In the genomic region with DNA sequence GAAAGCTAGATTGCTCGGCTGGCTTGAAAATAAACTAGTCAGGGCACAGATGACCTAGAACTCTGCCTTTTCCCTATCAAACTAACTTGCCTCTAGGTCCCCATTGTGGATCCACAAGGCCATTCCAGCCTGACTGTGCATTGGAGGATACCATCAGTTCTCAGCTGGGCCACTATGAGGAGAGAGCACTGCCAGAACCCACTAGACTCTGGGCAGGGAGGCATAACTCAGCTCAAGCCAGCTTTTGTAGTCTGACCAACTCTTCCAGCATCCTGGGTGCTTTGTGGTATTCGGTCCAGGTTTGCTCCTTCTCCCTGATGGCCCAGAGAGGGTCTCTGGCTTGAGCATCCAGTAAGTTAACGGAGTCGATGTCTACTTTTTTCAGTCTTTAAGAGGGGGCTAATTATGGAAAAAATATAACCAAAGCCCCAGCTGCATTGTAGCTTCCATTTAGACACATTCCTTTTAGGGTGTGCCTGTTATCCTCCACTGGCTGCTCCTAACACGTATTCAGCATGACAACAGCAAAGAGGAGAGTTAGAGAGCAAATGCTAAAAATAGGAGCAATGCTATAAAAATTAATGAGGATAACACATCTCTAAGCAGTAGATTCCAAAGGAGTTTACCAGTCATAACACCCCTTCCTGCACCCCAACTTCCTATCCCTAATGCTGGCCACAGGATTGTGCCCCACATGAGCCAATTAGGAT, we compare ENCODE assay signal across 36 cellular contexts. TPM values are rescaled to one million over a fixed set of nuclear protein-coding genes. Genes with fewer than 3 reads are reported as not detected.
DNase-seq lines count a peak whose midpoint lies in the region; ATAC-seq, FAIRE-seq and TF ChIP-seq lines count a peak whose summit lies in the region.
"Had no signal": no experiment of that assay in that cellular context is flagged by ENCODE, and none has a peak within 500 bp of the region (broad histone marks: within the 10 kb centered on the region; RNA-seq: fewer than 3 reads in every experiment).

No MANE protein-coding gene starts in this region.

- H3K4me1 ChIP-seq in HepG2 (ENCODE audit: insufficient read depth, low read length) (no peaks in the 10 kb centered on the region), right lobe of liver (no peaks in the 10 kb centered on the region), keratinocyte (ENCODE audit: control insufficient read depth, extremely low read depth, insufficient read depth, low read length) (peaks cover 43% of the 10 kb centered on the region), upper lobe of right lung (peaks cover 8% of the 10 kb centered on the region)
- no peaks in the 10 kb centered on the region for H3K4me1 ChIP-seq in naive thymus-derived CD4-positive, alpha-beta T cell (ENCODE audit: control insufficient read depth in 2 of 2, insufficient read depth in 2 of 2, low read length in 2 of 2)
- H3K4me1 ChIP-seq: neural progenitor cell, parathyroid adenoma had no signal

- no peak overlapping the region for H3K4me2 ChIP-seq in HepG2 (ENCODE audit: low read depth, low read length)
- peak overlapping the region; percentile 73 for H3K4me2 ChIP-seq in keratinocyte (ENCODE audit: control insufficient read depth, extremely low read depth, insufficient read depth, low read depth, low read length)
- H3K4me2 ChIP-seq: BLaER1 treated with 17β-estradiol and CSF1 and Interleukin-3, amounts not matched to agents 10 nM and 100 nM; neural progenitor cell had no signal

- no TSS peak for BruUV-seq in HepG2 (replicated peaks; lab: Mats Ljungman, UMichigan)

- DNase-seq in HepG2 (ENCODE audit: low spot score) = no peak
- no peak for DNase-seq in right lobe of liver
- DNase-seq in RWPE1 (ENCODE audit: low spot score) = no peak
- DNase-seq in keratinocyte (ENCODE audit: low read depth, low spot score) = no peak
- no peak for DNase-seq in upper lobe of right lung
- DNase-seq in NCI-H1092 treated with DMSO at 0.1 percent for 48 hours (lab: John Stamatoyannopoulos, UW) = no peak
- DNase-seq in AML-193 (lab: John Stamatoyannopoulos, UW) = no peak
- no peak for DNase-seq in naive thymus-derived CD4-positive, alpha-beta T cell
- DNase-seq: ACHN; activated CD4-positive, alpha-beta memory T cell treated with anti-CD3 and anti-CD28 coated beads, Interleukin-2, amount 10 ng/mL, durations not matched to agents 7 days and 5 days; activated CD4-positive, CD25-positive, alpha-beta regulatory T cell treated with anti-CD3 and anti-CD28 coated beads, Interleukin-2, amount 50 U/mL, for 72 hours; activated CD8-positive, alpha-beta memory T cell treated with anti-CD3 and anti-CD28 coated beads, Interleukin-2, amount 50 U/mL, for 4 hours; activated naive CD4-positive, alpha-beta T cell; activated naive CD8-positive, alpha-beta T cell treated with anti-CD3 and anti-CD28 coated beads, Interleukin-2, amount 50 U/mL, for 24 hours; COR-L47; dermis blood vessel endothelial cell; DMS53; endodermal cell; esophagus squamous epithelium; GOT3; hippocampal formation; left cardiac atrium; mesendoderm; NCI-H2081; NCI-H526; OCI-M1; stimulated activated CD4-positive, alpha-beta T cell treated with anti-CD3 and anti-CD28 coated beads, Interleukin-12 subunit alpha, Interleukin-12 subunit beta, amount 100 ng/mL, for 4 hours; stimulated activated CD4-positive, alpha-beta T cell treated with anti-CD3 and anti-CD28 coated beads, Interleukin-4, amount 100 ng/mL, for 1 hour had no signal

- peak; percentile 47 for ATAC-seq in HepG2
- ATAC-seq in right lobe of liver = no peak
- peak; percentile 26 for ATAC-seq in upper lobe of right lung
- no peak for ATAC-seq in naive thymus-derived CD4-positive, alpha-beta T cell
- ATAC-seq: activated naive CD8-positive, alpha-beta T cell treated with anti-CD3 and anti-CD28 coated beads, Interleukin-2, amount 50 U/mL, for 24 hours; gastroesophageal sphincter had no signal

- peaks cover 0 to 6% (median 0%) of the 10 kb centered on the region in 11 donors for H3K9me3 Mint-ChIP-seq in naive thymus-derived CD4-positive, alpha-beta T cell
- H3K9me3 Mint-ChIP-seq: activated CD4-positive, alpha-beta memory T cell treated with anti-CD3 and anti-CD28 coated beads, Interleukin-2, amount 10 ng/mL, durations not matched to agents 7 days and 5 days; activated naive CD8-positive, alpha-beta T cell treated with anti-CD3 and anti-CD28 coated beads, Interleukin-2, amount 50 U/mL, for 24 hours; central memory CD8-positive, alpha-beta T cell; T-helper 2 cell treated with Interferon-gamma antibody and Interleukin-4, amounts not matched to agents 5 μg/mL and 100 μg/mL, for 36 hours had no signal

- H3K4me3 Mint-ChIP-seq in naive thymus-derived CD4-positive, alpha-beta T cell = no peak overlapping the region
- H3K4me3 Mint-ChIP-seq: activated CD4-positive, alpha-beta memory T cell treated with anti-CD3 and anti-CD28 coated beads, Interleukin-2, amount 10 ng/mL, durations not matched to agents 7 days and 5 days; activated naive CD8-positive, alpha-beta T cell treated with anti-CD3 and anti-CD28 coated beads, Interleukin-2, amount 50 U/mL, for 24 hours; central memory CD8-positive, alpha-beta T cell; endodermal cell; neural progenitor cell; T-helper 2 cell treated with Interferon-gamma antibody and Interleukin-4, amounts not matched to agents 5 μg/mL and 100 μg/mL, for 36 hours had no signal

- no peaks in the 10 kb centered on the region for H4K20me1 ChIP-seq in HepG2 (ENCODE audit: insufficient read depth, low read length)
- no peaks in the 10 kb centered on the region for H4K20me1 ChIP-seq in keratinocyte (ENCODE audit: control insufficient read depth, extremely low read depth, insufficient read depth, low read length)
- H4K20me1 ChIP-seq: BLaER1 treated with 17β-estradiol and CSF1 and Interleukin-3, amounts not matched to agents 10 nM and 100 nM had no signal

- no peak overlapping the region for H3K27ac ChIP-seq in HepG2 (ENCODE audit: extremely low read length, insufficient read depth, low read length)
- no peak overlapping the region for H3K27ac ChIP-seq in right lobe of liver
- peak overlapping the region; percentile 80 for H3K27ac ChIP-seq in RWPE1
- peak overlapping the region; percentile 70 for H3K27ac ChIP-seq in keratinocyte (ENCODE audit: control insufficient read depth, insufficient read depth, low read length)
- no peak overlapping the region for H3K27ac ChIP-seq in upper lobe of right lung
- no peak overlapping the region for H3K27ac ChIP-seq in naive thymus-derived CD4-positive, alpha-beta T cell (ENCODE audit: low read depth, low read length)
- H3K27ac ChIP-seq: BLaER1 treated with 17β-estradiol and CSF1 and Interleukin-3, amounts not matched to agents 10 nM and 100 nM; gastroesophageal sphincter; neural progenitor cell; parathyroid adenoma; tibial nerve had no signal

- H2AFZ ChIP-seq in HepG2 (ENCODE audit: low read length) = no peak overlapping the region
- peak overlapping the region; percentile 61 for H2AFZ ChIP-seq in keratinocyte (ENCODE audit: control insufficient read depth, low read length)
- H2AFZ ChIP-seq: neural progenitor cell, parathyroid adenoma had no signal

- CTCF ChIA-PET in HepG2 (lab: Yijun Ruan, JAX; ENCODE audit: low intra/inter-chr PET ratio, low total read pairs) (no interaction called here), RWPE1 (lab: Yijun Ruan, JAX) (interaction anchor here (1.3 kb wide), 1 partner anchor 12 kb away, joined by 4 read pairs; no protein-coding TSS in a partner anchor)
- CTCF ChIA-PET in naive thymus-derived CD4-positive, alpha-beta T cell (lab: Charles Lee) = interaction anchor here (0.5 to 0.6 kb wide), 3 partner anchors 184 to 342 kb away, joined by 3 to 7 read pairs (median 3); no protein-coding TSS in a partner anchor

- 0 out of 2 replicates have a peak, but pooled peaks cover 4% of the 10 kb centered on the region for H3K9me3 ChIP-seq in HepG2 (ENCODE audit: low read length)
- no peaks in the 10 kb centered on the region for H3K9me3 ChIP-seq in right lobe of liver
- no peaks in the 10 kb centered on the region for H3K9me3 ChIP-seq in keratinocyte (ENCODE audit: control insufficient read depth, low read depth, low read length)
- no peaks in the 10 kb centered on the region for H3K9me3 ChIP-seq in upper lobe of right lung
- no peaks in the 10 kb centered on the region for H3K9me3 ChIP-seq in naive thymus-derived CD4-positive, alpha-beta T cell (ENCODE audit: control insufficient read depth in 2 of 3, low read length in 3 of 3)
- H3K9me3 ChIP-seq: esophagus squamous epithelium, gastroesophageal sphincter had no signal

- TF ChIP-seq CTCF in HepG2 (CRISPR knock-in tag; IDR thresholded peaks at IDR 0.05) (no peak), right lobe of liver (IDR thresholded peaks at IDR 0.05) (no peak), RWPE1 (conservative IDR thresholded peaks at IDR 0.05; ENCODE audit: low read depth) (no peak), keratinocyte (optimal IDR thresholded peaks at IDR 0.05 in 1 of 3, IDR thresholded peaks at IDR 0.05 in 1 of 3, conservative IDR thresholded peaks at IDR 0.05 in 1 of 3; ENCODE audit: extremely low read depth in 1 of 3, insufficient read depth in 2 of 3, low read length in 3 of 3) (no peak), upper lobe of right lung (IDR thresholded peaks at IDR 0.05) (no peak)

- H3K4me3 ChIP-seq in HepG2 (replicated peaks in 1 of 3; ENCODE audit: insufficient read depth in 1 of 3, low read depth in 2 of 3, low read length in 3 of 3) (no peak overlapping the region), right lobe of liver (no peak overlapping the region), keratinocyte (ENCODE audit: control insufficient read depth in 2 of 3, extremely low read depth in 1 of 3, insufficient read depth in 2 of 3, low read depth in 1 of 3, low read length in 3 of 3) (peak overlapping the region in 2 of 3 experiments; percentile 4 to 49), upper lobe of right lung (no peak overlapping the region)
- H3K4me3 ChIP-seq in naive thymus-derived CD4-positive, alpha-beta T cell (ENCODE audit: low read length) = no peak overlapping the region
- H3K4me3 ChIP-seq: BLaER1 treated with 17β-estradiol and CSF1 and Interleukin-3, amounts not matched to agents 10 nM and 100 nM; esophagus squamous epithelium; gastroesophageal sphincter; neural progenitor cell; tibial nerve had no signal

- no peak for TF ChIP-seq EP300 in HepG2 (IDR thresholded peaks at IDR 0.05; ENCODE audit: low read depth in 2 of 2, low read length in 2 of 2)
- TF ChIP-seq EP300 in HepG2 (CRISPR knock-in tag; IDR thresholded peaks at IDR 0.05; ENCODE audit: borderline replicate concordance) = no peak

- H3K36me3 ChIP-seq in HepG2 (replicated peaks in 1 of 2; ENCODE audit: control insufficient read depth in 1 of 2, insufficient read depth in 2 of 2, low read length in 2 of 2) (no peaks in the 10 kb centered on the region), right lobe of liver (no peaks in the 10 kb centered on the region), keratinocyte (ENCODE audit: control insufficient read depth in 2 of 2, extremely low read depth in 1 of 2, insufficient read depth in 2 of 2, low read length in 2 of 2) (no peaks in the 10 kb centered on the region), upper lobe of right lung (no peaks in the 10 kb centered on the region)
- no peaks in the 10 kb centered on the region for H3K36me3 ChIP-seq in naive thymus-derived CD4-positive, alpha-beta T cell (ENCODE audit: control insufficient read depth in 2 of 3, insufficient read depth in 3 of 3, low read length in 3 of 3)
- H3K36me3 ChIP-seq: BLaER1 treated with 17β-estradiol and CSF1 and Interleukin-3, amounts not matched to agents 10 nM and 100 nM; esophagus squamous epithelium; gastroesophageal sphincter; neural progenitor cell; tibial nerve had no signal

- H3K27me3 ChIP-seq in HepG2 (ENCODE audit: control insufficient read depth in 1 of 2, insufficient read depth in 2 of 2, low read length in 2 of 2) (peaks cover 0 to 32% of the 10 kb centered on the region in 2 experiments; a peak in 3 of 5 replicates), right lobe of liver (no peaks in the 10 kb centered on the region), keratinocyte (ENCODE audit: control insufficient read depth, extremely low read depth, insufficient read depth, low read length) (no peaks in the 10 kb centered on the region), upper lobe of right lung (no peaks in the 10 kb centered on the region)
- peaks cover 0 to 4% of the 10 kb centered on the region in 2 donors for H3K27me3 ChIP-seq in naive thymus-derived CD4-positive, alpha-beta T cell (ENCODE audit: control insufficient read depth in 2 of 2, insufficient read depth in 2 of 2, low read length in 2 of 2)
- H3K27me3 ChIP-seq: BLaER1 treated with 17β-estradiol and CSF1 and Interleukin-3, amounts not matched to agents 10 nM and 100 nM; esophagus squamous epithelium; gastroesophageal sphincter; neural progenitor cell; tibial nerve had no signal

- TF ChIP-seq POLR2A in HepG2 (IDR thresholded peaks at IDR 0.05; ENCODE audit: insufficient read depth in 1 of 2, low read depth in 2 of 2, low read length in 2 of 2) (no peak), right lobe of liver (IDR thresholded peaks at IDR 0.05) (no peak)

- dilution Hi-C loops in keratinocyte (cut with MboI; ENCODE audit: extremely low pct_ligation_motif_present, low sequenced_read_pairs) = no loop called here

- H3K27ac Mint-ChIP-seq in naive thymus-derived CD4-positive, alpha-beta T cell = no peak overlapping the region
- H3K27ac Mint-ChIP-seq: activated CD4-positive, alpha-beta memory T cell treated with anti-CD3 and anti-CD28 coated beads, Interleukin-2, amount 10 ng/mL, durations not matched to agents 7 days and 5 days; activated naive CD8-positive, alpha-beta T cell treated with anti-CD3 and anti-CD28 coated beads, Interleukin-2, amount 50 U/mL, for 24 hours; endodermal cell; neural progenitor cell; T-helper 2 cell treated with Interferon-gamma antibody and Interleukin-4, amounts not matched to agents 5 μg/mL and 100 μg/mL, for 36 hours had no signal

- H3K27me3 Mint-ChIP-seq in naive thymus-derived CD4-positive, alpha-beta T cell = peaks cover 6 to 67% (median 16%) of the 10 kb centered on the region in 5 donors

- no peak for TF ChIP-seq RAD21 in HepG2 (CRISPR knock-in tag; IDR thresholded peaks at IDR 0.05)

- H3K79me2 ChIP-seq in HepG2 (ENCODE audit: insufficient read depth, low read length) (no peaks in the 10 kb centered on the region), keratinocyte (ENCODE audit: control insufficient read depth, insufficient read depth, low read length) (no peaks in the 10 kb centered on the region)
- H3K79me2 ChIP-seq: parathyroid adenoma had no signal

- POLR2A ChIA-PET in HepG2 (lab: Yijun Ruan, JAX) = no interaction called here
- POLR2A ChIA-PET in RWPE1 (lab: Yijun Ruan, JAX; ENCODE audit: low non-redundant PET) = no interaction called here
- POLR2A ChIA-PET in naive thymus-derived CD4-positive, alpha-beta T cell (lab: Charles Lee) = no interaction called here

- H3K9ac ChIP-seq in HepG2 (ENCODE audit: insufficient read depth, low read depth, low read length) (no peak overlapping the region), keratinocyte (ENCODE audit: control insufficient read depth, extremely low read depth, insufficient read depth, low read length) (peak overlapping the region; percentile 38)
- H3K9ac ChIP-seq: BLaER1 treated with 17β-estradiol and CSF1 and Interleukin-3, amounts not matched to agents 10 nM and 100 nM; neural progenitor cell; parathyroid adenoma had no signal

- no peaks in the 10 kb centered on the region for H3K4me1 Mint-ChIP-seq in naive thymus-derived CD4-positive, alpha-beta T cell
- H3K4me1 Mint-ChIP-seq: activated naive CD8-positive, alpha-beta T cell treated with anti-CD3 and anti-CD28 coated beads, Interleukin-2, amount 50 U/mL, for 24 hours; central memory CD8-positive, alpha-beta T cell; endodermal cell; neural progenitor cell had no signal

- H3K9me1 ChIP-seq in keratinocyte (ENCODE audit: control insufficient read depth, extremely low read depth, insufficient read depth, low read length) = no peaks in the 10 kb centered on the region

- in situ Hi-C loops in HepG2 (cut with HindIII; ENCODE audit: extremely low pct_ligation_motif_present, low pct_unique_long_range_greater_than_20kb) = no loop called here

- no peak for FAIRE-seq in HepG2 (lab: Jason Lieb, UNC)
- FAIRE-seq in keratinocyte (lab: Jason Lieb, UNC) = no peak
- FAIRE-seq: G401.6 had no signal

- no peaks in the 10 kb centered on the region for H3K36me3 Mint-ChIP-seq in naive thymus-derived CD4-positive, alpha-beta T cell
- H3K36me3 Mint-ChIP-seq: neural progenitor cell had no signal

- WGBS in HepG2 (ENCODE audit: low lambda C conversion rate) = 3% methylated on average over 5 of the region's 5 CpGs
- 77% methylated on average over 4 of the region's 5 CpGs for WGBS in right lobe of liver (ENCODE audit: insufficient coverage, low coverage, low lambda C conversion rate, missing lambda C conversion rate)

- intact Hi-C loops in HepG2 (cut with micrococcal nuclease; ENCODE audit: unreplicated experiment) (no loop called here), right lobe of liver (cut with DNase I) (no loop called here), upper lobe of right lung (cut with DNase I) (no loop called here)
- intact Hi-C loops in naive thymus-derived CD4-positive, alpha-beta T cell (cut with micrococcal nuclease) = no loop called here

RNA-seq across cellular contexts. Expression of gene GKN2, which starts 15.2 kb away (rescaled TPM):
- total RNA-seq in HepG2 (2016; rRNA removed; fragmentation: Illumina TruSeq; extraction: Trizol) (not detected in 2 replicates), right lobe of liver (not detected), upper lobe of right lung (77.2 TPM)
- total RNA-seq in HepG2 (2016; cell fraction: cytosol; rRNA removed; fragmentation: Illumina TruSeq; extraction: Trizol; ENCODE audit: low read depth) = not detected in 2 replicates
- total RNA-seq in HepG2 (2016; cell fraction: insoluble cytoplasmic fraction; rRNA removed; fragmentation: Illumina TruSeq; extraction: Trizol) = not detected in 2 replicates
- not detected in 2 replicates for total RNA-seq in HepG2 (2016; cell fraction: membrane; rRNA removed; fragmentation: Illumina TruSeq; extraction: Trizol)
- not detected in 2 replicates for total RNA-seq in HepG2 (2016; cell fraction: nucleus; rRNA removed; fragmentation: Illumina TruSeq; extraction: Trizol)
- polyA plus RNA-seq in HepG2 (2011; rRNA removed) (not detected in 2 replicates), keratinocyte (0.08 TPM in 1 of 3 replicates, not detected in the others)
- polyA plus RNA-seq in HepG2 (2011; cell fraction: cytosol; rRNA removed) = not detected in 2 replicates
- not detected in 2 replicates for polyA plus RNA-seq in HepG2 (2011; cell fraction: nucleus; rRNA removed)
- polyA plus RNA-seq in HepG2 (2012) = not detected in 2 replicates
- not detected in 2 replicates for polyA plus RNA-seq in HepG2 (2016; cell fraction: cytosol; fragmentation: Illumina TruSeq; extraction: Trizol; ENCODE audit: low read depth)
- not detected in 2 replicates for polyA plus RNA-seq in HepG2 (2016; cell fraction: insoluble cytoplasmic fraction; fragmentation: Illumina TruSeq; extraction: Trizol; ENCODE audit: low read depth)
- polyA plus RNA-seq in HepG2 (2016; cell fraction: membrane; fragmentation: Illumina TruSeq; extraction: Trizol; ENCODE audit: low read depth) = not detected in 2 replicates
- not detected in 2 replicates for polyA plus RNA-seq in HepG2 (2016; cell fraction: nucleus; fragmentation: Illumina TruSeq; extraction: Trizol; ENCODE audit: insufficient read depth, low read depth)
- polyA minus RNA-seq in HepG2 (2011; rRNA and poly(A)+ RNA removed; ENCODE audit: low replicate concordance) = not detected in 2 replicates
- not detected in 2 replicates for polyA minus RNA-seq in HepG2 (2011; cell fraction: cytosol; rRNA and poly(A)+ RNA removed)
- not detected in 2 replicates for polyA minus RNA-seq in HepG2 (2011; cell fraction: nucleus; rRNA and poly(A)+ RNA removed)
- not detected for polyA plus RNA-seq in keratinocyte (2011; ENCODE audit: low read depth)
- polyA plus RNA-seq in keratinocyte (2011; cell fraction: cytosol; rRNA removed) = not detected in 2 replicates
- polyA plus RNA-seq in keratinocyte (2011; cell fraction: nucleus; rRNA removed) = not detected in 2 replicates
- not detected in 2 replicates for polyA plus RNA-seq in keratinocyte (2012; ENCODE audit: low replicate concordance)
- polyA minus RNA-seq in keratinocyte = not detected in 3 replicates
- polyA minus RNA-seq in keratinocyte (2011; cell fraction: cytosol; rRNA and poly(A)+ RNA removed) = not detected
- polyA minus RNA-seq in keratinocyte (2011; cell fraction: nucleus; rRNA and poly(A)+ RNA removed) = not detected in 2 replicates
- not detected for total RNA-seq in naive thymus-derived CD4-positive, alpha-beta T cell
- polyA plus RNA-seq in naive thymus-derived CD4-positive, alpha-beta T cell = not detected
- total RNA-seq: activated CD4-positive, alpha-beta memory T cell treated with anti-CD3 and anti-CD28 coated beads, Interleukin-2, amount 10 ng/mL, durations not matched to agents 7 days and 5 days; dermis blood vessel endothelial cell; endodermal cell; esophagus squamous epithelium; gastroesophageal sphincter; left cardiac atrium; tibial nerve had no signal

RNA-seq across cellular contexts. Expression of gene GKN1, which starts 36.9 kb away (rescaled TPM):
- not detected in 2 replicates for total RNA-seq in HepG2 (2016; rRNA removed; fragmentation: Illumina TruSeq; extraction: Trizol)
- not detected in 2 replicates for total RNA-seq in HepG2 (2016; cell fraction: cytosol; rRNA removed; fragmentation: Illumina TruSeq; extraction: Trizol; ENCODE audit: low read depth)
- total RNA-seq in HepG2 (2016; cell fraction: insoluble cytoplasmic fraction; rRNA removed; fragmentation: Illumina TruSeq; extraction: Trizol) = not detected in 2 replicates
- not detected in 2 replicates for total RNA-seq in HepG2 (2016; cell fraction: membrane; rRNA removed; fragmentation: Illumina TruSeq; extraction: Trizol)
- total RNA-seq in HepG2 (2016; cell fraction: nucleus; rRNA removed; fragmentation: Illumina TruSeq; extraction: Trizol) = not detected in 2 replicates
- not detected in 2 replicates for polyA plus RNA-seq in HepG2 (2011; rRNA removed)
- not detected in 2 replicates for polyA plus RNA-seq in HepG2 (2011; cell fraction: cytosol; rRNA removed)
- not detected in 2 replicates for polyA plus RNA-seq in HepG2 (2011; cell fraction: nucleus; rRNA removed)
- polyA plus RNA-seq in HepG2 (2012) = not detected in 2 replicates
- not detected in 2 replicates for polyA plus RNA-seq in HepG2 (2016; cell fraction: cytosol; fragmentation: Illumina TruSeq; extraction: Trizol; ENCODE audit: low read depth)
- polyA plus RNA-seq in HepG2 (2016; cell fraction: insoluble cytoplasmic fraction; fragmentation: Illumina TruSeq; extraction: Trizol; ENCODE audit: low read depth) = not detected in 2 replicates
- not detected in 2 replicates for polyA plus RNA-seq in HepG2 (2016; cell fraction: membrane; fragmentation: Illumina TruSeq; extraction: Trizol; ENCODE audit: low read depth)
- not detected in 2 replicates for polyA plus RNA-seq in HepG2 (2016; cell fraction: nucleus; fragmentation: Illumina TruSeq; extraction: Trizol; ENCODE audit: insufficient read depth, low read depth)
- not detected in 2 replicates for polyA minus RNA-seq in HepG2 (2011; rRNA and poly(A)+ RNA removed; ENCODE audit: low replicate concordance)
- not detected in 2 replicates for polyA minus RNA-seq in HepG2 (2011; cell fraction: cytosol; rRNA and poly(A)+ RNA removed)
- not detected in 2 replicates for polyA minus RNA-seq in HepG2 (2011; cell fraction: nucleus; rRNA and poly(A)+ RNA removed)
- not detected for total RNA-seq in right lobe of liver
- 0.15 to 0.75 TPM (median 0.49 TPM) in 3 replicates for polyA plus RNA-seq in keratinocyte
- polyA plus RNA-seq in keratinocyte (2011; ENCODE audit: low read depth) = not detected
- polyA plus RNA-seq in keratinocyte (2011; cell fraction: cytosol; rRNA removed) = 0.47 and 1.1 TPM in 2 replicates
- 1.1 and 1.2 TPM in 2 replicates for polyA plus RNA-seq in keratinocyte (2011; cell fraction: nucleus; rRNA removed)
- polyA plus RNA-seq in keratinocyte (2012; ENCODE audit: low replicate concordance) = 0.19 and 0.30 TPM in 2 replicates
- polyA minus RNA-seq in keratinocyte = not detected in 3 replicates
- not detected for polyA minus RNA-seq in keratinocyte (2011; cell fraction: cytosol; rRNA and poly(A)+ RNA removed)
- polyA minus RNA-seq in keratinocyte (2011; cell fraction: nucleus; rRNA and poly(A)+ RNA removed) = not detected in 2 replicates
- total RNA-seq in upper lobe of right lung = not detected
- not detected for total RNA-seq in naive thymus-derived CD4-positive, alpha-beta T cell
- not detected for polyA plus RNA-seq in naive thymus-derived CD4-positive, alpha-beta T cell
- total RNA-seq: activated CD4-positive, alpha-beta memory T cell treated with anti-CD3 and anti-CD28 coated beads, Interleukin-2, amount 10 ng/mL, durations not matched to agents 7 days and 5 days; dermis blood vessel endothelial cell; endodermal cell; left cardiac atrium; tibial nerve had no signal

Comparison
In these comparisons a context has a peak if more than half of its experiments do, and no peak if none do; other contexts are left out.
1. ATAC-seq: peak in HepG2 (single experiment) and upper lobe of right lung (single experiment); none in right lobe of liver (0 of 4) and naive thymus-derived CD4-positive, alpha-beta T cell (single experiment).
2. H3K27ac ChIP-seq: peak in RWPE1 (single experiment) and keratinocyte (single experiment); none in HepG2 (single experiment), right lobe of liver (0 of 3), upper lobe of right lung (single experiment) and naive thymus-derived CD4-positive, alpha-beta T cell (single experiment).
3. H3K4me3 ChIP-seq: peak in keratinocyte (2 of 3); none in HepG2 (0 of 3), right lobe of liver (0 of 3), upper lobe of right lung (single experiment) and naive thymus-derived CD4-positive, alpha-beta T cell (single experiment).
4. RNA of gene GKN2, which starts 15.2 kb away (total RNA-seq): 77.2 TPM in upper lobe of right lung (single experiment); not detected in HepG2, not detected in right lobe of liver and not detected in naive thymus-derived CD4-positive, alpha-beta T cell; every median in the first group is over 10 times any median in the second.